Comparison of ENCODE assay signal across 14 cellular contexts in the genomic region with DNA sequence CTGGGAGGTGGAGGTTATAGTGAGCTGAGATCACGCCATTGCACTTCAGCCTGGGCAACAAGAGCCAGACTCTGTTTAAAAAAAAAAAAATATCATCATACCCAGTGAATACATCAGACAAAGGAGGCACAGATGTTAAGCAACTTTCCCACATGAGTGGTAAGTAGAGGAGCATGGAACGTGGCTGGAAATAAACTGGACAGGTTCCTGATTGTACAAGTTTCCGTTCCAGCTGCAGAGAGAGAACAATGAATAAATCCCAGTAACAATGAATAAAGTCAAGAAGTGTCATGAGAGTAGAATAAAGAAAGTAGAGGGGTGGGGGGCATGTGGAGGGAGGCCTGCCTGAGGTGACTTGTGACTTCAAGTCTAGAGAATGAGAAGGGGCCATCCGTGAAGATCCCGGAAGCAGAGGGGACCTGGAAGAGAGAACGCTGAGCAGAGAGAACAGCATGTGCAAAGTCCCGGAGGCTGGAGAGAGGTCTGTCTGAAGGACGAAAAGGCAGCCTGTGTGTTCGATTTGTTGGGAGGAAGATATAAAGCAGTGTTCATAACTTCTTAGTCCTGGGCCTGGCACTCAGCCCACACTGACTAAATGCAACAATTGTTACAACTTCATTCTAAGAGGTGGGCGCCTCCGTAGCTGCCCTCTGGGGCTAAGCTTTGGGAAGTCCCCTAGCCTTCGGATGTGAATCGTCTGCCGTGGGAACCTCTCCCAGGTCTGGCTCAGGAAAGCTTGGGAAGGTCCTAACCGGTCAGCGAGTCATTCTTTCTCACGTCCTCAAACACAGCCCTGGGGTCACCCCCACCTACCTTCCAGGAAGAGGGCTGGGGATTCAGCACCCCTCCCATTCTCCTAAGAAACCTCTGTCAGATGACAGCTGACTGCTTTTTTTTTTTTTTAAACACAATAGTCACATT. TPM values are rescaled to one million over a fixed set of nuclear protein-coding genes. Genes with fewer than 3 reads are reported as not detected.
DNase-seq lines count a peak whose midpoint lies in the region; ATAC-seq, FAIRE-seq and TF ChIP-seq lines count a peak whose summit lies in the region.
"Had no signal": no experiment of that assay in that cellular context is flagged by ENCODE, and none has a peak within 500 bp of the region (broad histone marks: within the 10 kb centered on the region; RNA-seq: fewer than 3 reads in every experiment).

No MANE protein-coding gene starts in this region.

- H3K4me3 ChIP-seq in BLaER1 (no peak overlapping the region), GM12878 (no peak overlapping the region)

- 88% methylated on average over 17 of the region's 17 CpGs for WGBS in GM12878 (ENCODE audit: insufficient coverage, insufficient replicate concordance, low lambda C conversion rate, missing lambda C conversion rate)

- ATAC-seq in GM12878 (peak; percentile 60), left lobe of liver (peak; percentile 48), GM19452 (IDR thresholded peaks at IDR 0.05; ENCODE audit: unreplicated experiment) (no peak)

- FAIRE-seq in GM19239 (lab: Jason Lieb, UNC) (peak; percentile 88), GM12878 (lab: Jason Lieb, UNC) (no peak)

- TF ChIP-seq POLR2A in GM12878 (IDR thresholded peaks at IDR 0.05; ENCODE audit: low read depth, low read length), result no peak

- TF ChIP-seq RAD21 in GM12878 (IDR thresholded peaks at IDR 0.05; ENCODE audit: insufficient read depth, low read depth, low read length), result no peak

- SMC1A ChIA-PET in GM12878 (lab: Charles Lee; ENCODE audit: uncharacterized antibody, unreplicated experiment), result interaction anchor here (0.6 to 1.9 kb wide), 16 partner anchors 8 to 234 kb away, joined by 3 to 8 read pairs (median 4); a partner anchor contains a TSS

- H3K4me2 ChIP-seq in BLaER1 (peak overlapping the region; percentile 83), GM12878 (ENCODE audit: control insufficient read depth, insufficient read depth) (peak overlapping the region; percentile 35)

- RAD21 ChIA-PET in GM12878 (lab: Charles Lee; ENCODE audit: unreplicated experiment), result interaction anchor here (0.7 to 3.8 kb wide), 14 partner anchors 8 to 234 kb away, joined by 3 to 21 read pairs (median 5); a partner anchor contains a TSS

- in situ Hi-C loops in GM12878 (cut with MboI), result no loop called here

- peak overlapping the region; percentile 94 for H3K27ac ChIP-seq in BLaER1
- peak overlapping the region; percentile 75 for H3K27ac ChIP-seq in GM12878 (ENCODE audit: control insufficient read depth, insufficient read depth)

- TF ChIP-seq CTCF in GM12878 (IDR thresholded peaks at IDR 0.05 in 2 of 3, conservative IDR thresholded peaks at IDR 0.05 in 1 of 3; ENCODE audit: control insufficient read depth in 2 of 3, extremely low read depth in 1 of 3, insufficient read depth in 1 of 3, low read depth in 3 of 3, low read length in 3 of 3), result no peak

- H3K9me3 ChIP-seq in BLaER1 (no peaks in the 10 kb centered on the region), GM12878 (replicated peaks; ENCODE audit: control insufficient read depth, insufficient read depth, low read length) (peaks cover 4% of the 10 kb centered on the region; the same call in 1 of the 3 replicates)

- H3K27me3 ChIP-seq in BLaER1 (no peaks in the 10 kb centered on the region), GM12878 (replicated peaks in 1 of 2; ENCODE audit: control insufficient read depth in 2 of 2, insufficient read depth in 2 of 2, low read length in 1 of 2) (no peaks in the 10 kb centered on the region)

- POLR2A ChIA-PET in GM12878 (lab: Charles Lee), result interaction anchor here (0.6 to 2.5 kb wide), 16 partner anchors 12 to 368 kb away, joined by 3 to 12 read pairs (median 4); a partner anchor contains a TSS

- TF ChIP-seq EP300 in GM12878 (IDR thresholded peaks at IDR 0.05; ENCODE audit: borderline replicate concordance in 1 of 2, control insufficient read depth in 1 of 2, low read depth in 2 of 2, low read length in 2 of 2), result peak; percentile 9 to 26; a peak in 1 of 4 replicates

- H3K9ac ChIP-seq in BLaER1 (peak overlapping the region; percentile 54), GM12878 (ENCODE audit: control insufficient read depth, insufficient read depth, low read length) (peak overlapping the region; percentile 18; the same call in 1 of the 2 replicates)

- H4K20me1 ChIP-seq in BLaER1 (no peaks in the 10 kb centered on the region), GM12878 (ENCODE audit: control insufficient read depth, insufficient read depth) (no peaks in the 10 kb centered on the region)

- no peak overlapping the region; the same call in none of the 2 replicates for H2AFZ ChIP-seq in GM12878 (ENCODE audit: control insufficient read depth, low read depth, low read length)

- peaks cover 64% of the 10 kb centered on the region for H3K4me1 ChIP-seq in BLaER1
- peaks cover 37% of the 10 kb centered on the region for H3K4me1 ChIP-seq in GM12878 (ENCODE audit: control insufficient read depth, insufficient read depth, low read length)

- DNase-seq in GM19239 (ENCODE audit: insufficient read length, low spot score) (no peak), GM12878 (ENCODE audit: low read depth, low spot score) (peak; percentile 92), left lobe of liver (ENCODE audit: low spot score) (no peak), NCI-H1105 treated with DMSO at 0.1 percent for 48 hours (lab: John Stamatoyannopoulos, UW) (no peak), NCI-H1092 treated with DMSO at 0.1 percent for 48 hours (lab: John Stamatoyannopoulos, UW) (no peak)
- no peak for DNase-seq in stimulated activated naive CD4-positive, alpha-beta T cell (lab: John Stamatoyannopoulos, UW)
- DNase-seq: activated CD4-positive, CD25-positive, alpha-beta regulatory T cell treated with anti-CD3 and anti-CD28 coated beads, Interleukin-2, amount 50 U/mL, for 72 hours; activated CD8-positive, alpha-beta memory T cell treated with anti-CD3 and anti-CD28 coated beads, Interleukin-2, amount 50 U/mL, for 4 hours; activated naive CD8-positive, alpha-beta T cell treated with anti-CD3 and anti-CD28 coated beads for 36 hours; erythroblast; NCI-H2171 treated with DMSO at 0.1 percent for 48 hours; T-helper 1 cell had no signal

- intact Hi-C loops in GM12878 (cut with micrococcal nuclease; ENCODE audit: unreplicated experiment), result loop anchor here (2.0 kb wide), 1 partner anchor 151 kb away; no protein-coding TSS in a partner anchor

- H3K79me2 ChIP-seq in GM12878 (ENCODE audit: control insufficient read depth, insufficient read depth, low read length), result peaks cover 1% of the 10 kb centered on the region; the same call in 1 of the 2 replicates

- BruUV-seq in GM12878 (replicated peaks; lab: Mats Ljungman, UMichigan), result TSS peak; percentile 94

- H3K36me3 ChIP-seq in BLaER1 (no peaks in the 10 kb centered on the region), GM12878 (ENCODE audit: control insufficient read depth in 2 of 2, insufficient read depth in 2 of 2, low read length in 1 of 2) (no peaks in the 10 kb centered on the region)

- CTCF ChIA-PET in GM12878 (lab: Yijun Ruan, JAX), result interaction anchor here (0.6 to 2.7 kb wide), 9 partner anchors 8 to 153 kb away, joined by 3 to 8 read pairs (median 4); no protein-coding TSS in a partner anchor

TF ChIP-seq in GM12878, 131 proteins besides CTCF, POLR2A, EP300 and RAD21 (continues in another document):
- TF ChIP-seq RFX5 (IDR thresholded peaks at IDR 0.05; ENCODE audit: low read depth, low read length), result no peak
- peak; percentile 44; the same call in 1 of the 2 replicates for TF ChIP-seq RB1 (IDR thresholded peaks at IDR 0.05; ENCODE audit: borderline replicate concordance)
- TF ChIP-seq IKZF2 (IDR thresholded peaks at IDR 0.05), result peak; percentile 71 to 77; a peak in 3 of 4 replicates
- no peak for TF ChIP-seq SRF (IDR thresholded peaks at IDR 0.05; ENCODE audit: low read depth in 2 of 2, low read length in 2 of 2)

RNA-seq across cellular contexts. Expression of a gene that starts 15.3 kb away (rescaled TPM):
- 56.0 and 60.3 TPM in 2 replicates for total RNA-seq in GM12878 (2013; cell fraction: nucleolus; rRNA removed)
- 26.9 and 31.1 TPM in 2 replicates for total RNA-seq in GM12878 (2014; rRNA removed)
- total RNA-seq in GM12878 (2014; rRNA removed; fragmentation: Illumina TruSeq; extraction: Trizol), result 8.8 and 8.9 TPM in 2 replicates
- total RNA-seq in GM12878 (2021), result 32.3 and 37.3 TPM in 2 replicates
- polyA plus RNA-seq in GM12878 (2011; ENCODE audit: low read depth), result 7.9 TPM
- 7.0 and 8.9 TPM in 2 replicates for polyA plus RNA-seq in GM12878 (2011; rRNA removed)
- polyA plus RNA-seq in GM12878 (2011; cell fraction: cytosol; rRNA removed), result 15.0 and 21.0 TPM in 2 replicates
- 37.2 and 41.2 TPM in 2 replicates for polyA plus RNA-seq in GM12878 (2011; cell fraction: nucleus; rRNA removed)
- polyA plus RNA-seq in GM12878 (2012), result 17.2 and 18.4 TPM in 2 replicates
- 1.2 and 6.6 TPM in 2 replicates for polyA plus RNA-seq in GM12878 (2014; fragmentation: Illumina TruSeq; extraction: Trizol)
- polyA plus RNA-seq in GM12878 (2014; fragmentation: Nextera tagmentation; extraction: Ambion mirVana), result under 1 TPM; 0.31 to 0.57 TPM
- polyA plus RNA-seq in GM12878 (2014; rRNA removed), result 23.3 and 27.6 TPM in 2 replicates
- 10 to 100 TPM; 17.9 to 19.9 TPM for polyA plus RNA-seq in GM12878 (2016; fragmentation: Nextera tagmentation; extraction: Ambion mirVana)
- 8.9 and 22.5 TPM in 2 replicates for polyA minus RNA-seq in GM12878 (2011; rRNA and poly(A)+ RNA removed)
- 16.8 and 20.8 TPM in 2 replicates for polyA minus RNA-seq in GM12878 (2011; cell fraction: cytosol; rRNA and poly(A)+ RNA removed)
- 13.7 and 21.9 TPM in 2 replicates for polyA minus RNA-seq in GM12878 (2011; cell fraction: nucleus; rRNA and poly(A)+ RNA removed)
- 16.4 TPM for total RNA-seq in left lobe of liver

RNA-seq across cellular contexts. Expression of a gene that starts 39.2 kb away (rescaled TPM):
- 603 and 662 TPM in 2 replicates for total RNA-seq in GM12878 (2013; cell fraction: nucleolus; rRNA removed)
- total RNA-seq in GM12878 (2014; rRNA removed) (21.1 and 24.1 TPM in 2 replicates), GM12878 (2014; rRNA removed; fragmentation: Illumina TruSeq; extraction: Trizol) (14.0 and 14.8 TPM in 2 replicates), GM12878 (2021) (34.5 and 34.6 TPM in 2 replicates), left lobe of liver (96.4 TPM)
- polyA plus RNA-seq in GM12878 (2011; ENCODE audit: low read depth), result 15.2 TPM
- polyA plus RNA-seq in GM12878 (2011; rRNA removed) (17.8 and 34.9 TPM in 2 replicates), GM12878 (2014; fragmentation: Illumina TruSeq; extraction: Trizol) (8.3 and 11.2 TPM in 2 replicates), GM12878 (2014; fragmentation: Nextera tagmentation; extraction: Ambion mirVana) (1 to 10 TPM; 4.2 to 8.0 TPM), GM12878 (2014; rRNA removed) (19.9 and 20.4 TPM in 2 replicates), GM12878 (2016; fragmentation: Nextera tagmentation; extraction: Ambion mirVana) (10 to 100 TPM in 1 of 2 experiments, 1 to 10 TPM in 1; 9.9 to 12.4 TPM)
- 25.6 and 39.1 TPM in 2 replicates for polyA plus RNA-seq in GM12878 (2011; cell fraction: cytosol; rRNA removed)
- 69.7 and 70.7 TPM in 2 replicates for polyA plus RNA-seq in GM12878 (2011; cell fraction: nucleus; rRNA removed)
- 19.3 and 20.0 TPM in 2 replicates for polyA plus RNA-seq in GM12878 (2012)
- 328 and 339 TPM in 2 replicates for polyA minus RNA-seq in GM12878 (2011; rRNA and poly(A)+ RNA removed)
- polyA minus RNA-seq in GM12878 (2011; cell fraction: cytosol; rRNA and poly(A)+ RNA removed), result 69.8 and 74.7 TPM in 2 replicates
- polyA minus RNA-seq in GM12878 (2011; cell fraction: nucleus; rRNA and poly(A)+ RNA removed), result 131 and 160 TPM in 2 replicates
